In the genomic region with DNA sequence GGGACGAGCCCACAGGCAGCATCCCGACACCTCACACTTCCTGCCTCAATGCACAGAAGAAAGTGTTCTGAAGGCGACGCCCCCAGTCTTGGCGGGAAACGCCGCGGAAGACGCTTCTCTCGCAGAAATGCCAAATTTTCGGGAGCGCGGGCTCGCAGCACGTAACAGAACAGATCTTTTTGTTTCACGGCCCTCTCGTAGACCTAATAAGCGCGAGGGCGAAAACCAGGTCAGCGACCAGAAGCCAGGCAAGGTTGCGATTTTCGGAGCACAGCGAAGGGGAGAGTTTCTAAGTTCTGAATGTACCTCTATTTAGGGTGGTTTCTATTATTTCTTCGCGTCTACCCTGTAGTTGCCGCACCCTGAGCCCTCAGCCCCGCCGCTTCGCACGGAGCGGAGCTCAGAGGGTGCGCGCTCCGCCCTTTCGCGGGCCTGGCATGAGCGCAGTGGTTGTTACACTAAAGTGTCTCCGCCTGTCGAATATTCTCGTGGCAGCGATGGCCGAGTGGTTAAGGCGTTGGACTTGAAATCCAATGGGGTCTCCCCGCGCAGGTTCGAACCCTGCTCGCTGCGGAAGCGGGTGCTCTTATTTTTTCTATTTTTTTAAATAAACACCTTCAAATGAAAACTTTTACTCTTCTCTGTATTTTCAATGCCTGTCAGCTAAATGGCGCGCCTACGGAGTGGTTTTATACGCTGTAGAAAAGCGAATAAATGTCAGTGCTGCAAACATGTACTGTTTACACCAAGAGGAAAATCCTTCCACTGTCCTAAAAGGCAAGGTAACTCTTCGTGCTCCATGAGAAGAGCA, we compare ENCODE assay signal across 1 cellular context.
TF ChIP-seq lines count a peak whose summit lies in the region.

No MANE protein-coding gene starts in this region.

TF ChIP-seq in HepG2, 621 proteins besides CTCF, POLR2A, EP300 and RAD21 (continued from another document and continues in another):
- TF ChIP-seq, protein P1, sequence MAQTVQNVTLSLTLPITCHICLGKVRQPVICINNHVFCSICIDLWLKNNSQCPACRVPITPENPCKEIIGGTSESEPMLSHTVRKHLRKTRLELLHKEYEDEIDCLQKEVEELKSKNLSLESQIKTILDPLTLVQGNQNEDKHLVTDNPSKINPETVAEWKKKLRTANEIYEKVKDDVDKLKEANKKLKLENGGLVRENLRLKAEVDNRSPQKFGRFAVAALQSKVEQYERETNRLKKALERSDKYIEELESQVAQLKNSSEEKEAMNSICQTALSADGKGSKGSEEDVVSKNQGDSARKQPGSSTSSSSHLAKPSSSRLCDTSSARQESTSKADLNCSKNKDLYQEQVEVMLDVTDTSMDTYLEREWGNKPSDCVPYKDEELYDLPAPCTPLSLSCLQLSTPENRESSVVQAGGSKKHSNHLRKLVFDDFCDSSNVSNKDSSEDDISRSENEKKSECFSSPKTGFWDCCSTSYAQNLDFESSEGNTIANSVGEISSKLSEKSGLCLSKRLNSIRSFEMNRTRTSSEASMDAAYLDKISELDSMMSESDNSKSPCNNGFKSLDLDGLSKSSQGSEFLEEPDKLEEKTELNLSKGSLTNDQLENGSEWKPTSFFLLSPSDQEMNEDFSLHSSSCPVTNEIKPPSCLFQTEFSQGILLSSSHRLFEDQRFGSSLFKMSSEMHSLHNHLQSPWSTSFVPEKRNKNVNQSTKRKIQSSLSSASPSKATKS (CRISPR knock-in tag; IDR thresholded peaks at IDR 0.05) = no peak
- TF ChIP-seq ZNF142 (CRISPR knock-in tag; IDR thresholded peaks at IDR 0.05) (peak; percentile 100), ONECUT2 (CRISPR knock-in tag; IDR thresholded peaks at IDR 0.05) (no peak), SSRP1 (CRISPR knock-in tag; IDR thresholded peaks at IDR 0.05) (no peak), STAT6 (CRISPR knock-in tag; IDR thresholded peaks at IDR 0.05; ENCODE audit: borderline replicate concordance) (peak; percentile 78; the same call in 1 of the 2 replicates), HOXD1 (CRISPR knock-in tag; IDR thresholded peaks at IDR 0.05) (peak; percentile 66; the same call in 1 of the 2 replicates), ZNF543 (CRISPR knock-in tag; IDR thresholded peaks at IDR 0.05) (no peak), NFKB2 (CRISPR knock-in tag; IDR thresholded peaks at IDR 0.05; ENCODE audit: borderline replicate concordance) (peak; percentile 96; the same call in 1 of the 2 replicates), ASH2L (IDR thresholded peaks at IDR 0.05; ENCODE audit: insufficient read length, low read depth, low read length) (peak; percentile 99), ISL2 (CRISPR knock-in tag; IDR thresholded peaks at IDR 0.05) (peak; percentile 51; the same call in 1 of the 2 replicates), RFX5 (IDR thresholded peaks at IDR 0.05; ENCODE audit: low read depth, low read length) (no peak), TFDP1 (CRISPR knock-in tag; IDR thresholded peaks at IDR 0.05; ENCODE audit: borderline replicate concordance) (peak; percentile 95), MAZ (IDR thresholded peaks at IDR 0.05; ENCODE audit: borderline replicate concordance, low read depth, low read length) (0 out of 2 replicates have a peak, but pooled peaks have one; percentile 25), MAZ (CRISPR knock-in tag; IDR thresholded peaks at IDR 0.05; ENCODE audit: low read depth) (peak; percentile 82; the same call in 1 of the 2 replicates), SKI (IDR thresholded peaks at IDR 0.05; ENCODE audit: partially characterized antibody) (no peak), KDM6A (CRISPR knock-in tag; IDR thresholded peaks at IDR 0.05; ENCODE audit: low read depth) (no peak), YEATS4 (CRISPR knock-in tag; IDR thresholded peaks at IDR 0.05; ENCODE audit: borderline replicate concordance) (peak; percentile 32; the same call in 1 of the 2 replicates), MEF2D (CRISPR knock-in tag; IDR thresholded peaks at IDR 0.05) (peak; percentile 85), HES4 (CRISPR knock-in tag; IDR thresholded peaks at IDR 0.05; ENCODE audit: borderline replicate concordance) (peak; percentile 78; the same call in 1 of the 2 replicates)
- TF ChIP-seq, protein P2, sequence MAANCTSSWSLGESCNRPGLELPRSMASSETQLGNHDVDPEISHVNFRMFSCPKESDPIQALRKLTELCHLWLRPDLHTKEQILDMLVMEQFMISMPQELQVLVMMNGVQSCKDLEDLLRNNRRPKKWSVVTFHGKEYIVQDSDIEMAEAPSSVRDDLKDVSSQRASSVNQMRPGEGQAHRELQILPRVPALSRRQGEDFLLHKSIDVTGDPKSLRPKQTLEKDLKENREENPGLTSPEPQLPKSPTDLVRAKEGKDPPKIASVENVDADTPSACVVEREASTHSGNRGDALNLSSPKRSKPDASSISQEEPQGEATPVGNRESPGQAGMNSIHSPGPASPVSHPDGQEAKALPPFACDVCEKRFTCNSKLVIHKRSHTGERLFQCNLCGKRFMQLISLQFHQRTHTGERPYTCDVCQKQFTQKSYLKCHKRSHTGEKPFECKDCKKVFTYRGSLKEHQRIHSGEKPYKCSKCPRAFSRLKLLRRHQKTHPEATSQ (CRISPR knock-in tag; IDR thresholded peaks at IDR 0.05; ENCODE audit: borderline replicate concordance) = no peak; the same call in 1 of the 2 replicates
- TF ChIP-seq, protein P3, sequence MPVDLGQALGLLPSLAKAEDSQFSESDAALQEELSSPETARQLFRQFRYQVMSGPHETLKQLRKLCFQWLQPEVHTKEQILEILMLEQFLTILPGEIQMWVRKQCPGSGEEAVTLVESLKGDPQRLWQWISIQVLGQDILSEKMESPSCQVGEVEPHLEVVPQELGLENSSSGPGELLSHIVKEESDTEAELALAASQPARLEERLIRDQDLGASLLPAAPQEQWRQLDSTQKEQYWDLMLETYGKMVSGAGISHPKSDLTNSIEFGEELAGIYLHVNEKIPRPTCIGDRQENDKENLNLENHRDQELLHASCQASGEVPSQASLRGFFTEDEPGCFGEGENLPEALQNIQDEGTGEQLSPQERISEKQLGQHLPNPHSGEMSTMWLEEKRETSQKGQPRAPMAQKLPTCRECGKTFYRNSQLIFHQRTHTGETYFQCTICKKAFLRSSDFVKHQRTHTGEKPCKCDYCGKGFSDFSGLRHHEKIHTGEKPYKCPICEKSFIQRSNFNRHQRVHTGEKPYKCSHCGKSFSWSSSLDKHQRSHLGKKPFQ (CRISPR knock-in tag; IDR thresholded peaks at IDR 0.05; ENCODE audit: insufficient replicate concordance) = peak; percentile 36
- TF ChIP-seq, protein P4, sequence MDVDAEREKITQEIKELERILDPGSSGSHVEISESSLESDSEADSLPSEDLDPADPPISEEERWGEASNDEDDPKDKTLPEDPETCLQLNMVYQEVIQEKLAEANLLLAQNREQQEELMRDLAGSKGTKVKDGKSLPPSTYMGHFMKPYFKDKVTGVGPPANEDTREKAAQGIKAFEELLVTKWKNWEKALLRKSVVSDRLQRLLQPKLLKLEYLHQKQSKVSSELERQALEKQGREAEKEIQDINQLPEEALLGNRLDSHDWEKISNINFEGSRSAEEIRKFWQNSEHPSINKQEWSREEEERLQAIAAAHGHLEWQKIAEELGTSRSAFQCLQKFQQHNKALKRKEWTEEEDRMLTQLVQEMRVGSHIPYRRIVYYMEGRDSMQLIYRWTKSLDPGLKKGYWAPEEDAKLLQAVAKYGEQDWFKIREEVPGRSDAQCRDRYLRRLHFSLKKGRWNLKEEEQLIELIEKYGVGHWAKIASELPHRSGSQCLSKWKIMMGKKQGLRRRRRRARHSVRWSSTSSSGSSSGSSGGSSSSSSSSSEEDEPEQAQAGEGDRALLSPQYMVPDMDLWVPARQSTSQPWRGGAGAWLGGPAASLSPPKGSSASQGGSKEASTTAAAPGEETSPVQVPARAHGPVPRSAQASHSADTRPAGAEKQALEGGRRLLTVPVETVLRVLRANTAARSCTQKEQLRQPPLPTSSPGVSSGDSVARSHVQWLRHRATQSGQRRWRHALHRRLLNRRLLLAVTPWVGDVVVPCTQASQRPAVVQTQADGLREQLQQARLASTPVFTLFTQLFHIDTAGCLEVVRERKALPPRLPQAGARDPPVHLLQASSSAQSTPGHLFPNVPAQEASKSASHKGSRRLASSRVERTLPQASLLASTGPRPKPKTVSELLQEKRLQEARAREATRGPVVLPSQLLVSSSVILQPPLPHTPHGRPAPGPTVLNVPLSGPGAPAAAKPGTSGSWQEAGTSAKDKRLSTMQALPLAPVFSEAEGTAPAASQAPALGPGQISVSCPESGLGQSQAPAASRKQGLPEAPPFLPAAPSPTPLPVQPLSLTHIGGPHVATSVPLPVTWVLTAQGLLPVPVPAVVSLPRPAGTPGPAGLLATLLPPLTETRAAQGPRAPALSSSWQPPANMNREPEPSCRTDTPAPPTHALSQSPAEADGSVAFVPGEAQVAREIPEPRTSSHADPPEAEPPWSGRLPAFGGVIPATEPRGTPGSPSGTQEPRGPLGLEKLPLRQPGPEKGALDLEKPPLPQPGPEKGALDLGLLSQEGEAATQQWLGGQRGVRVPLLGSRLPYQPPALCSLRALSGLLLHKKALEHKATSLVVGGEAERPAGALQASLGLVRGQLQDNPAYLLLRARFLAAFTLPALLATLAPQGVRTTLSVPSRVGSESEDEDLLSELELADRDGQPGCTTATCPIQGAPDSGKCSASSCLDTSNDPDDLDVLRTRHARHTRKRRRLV (CRISPR knock-in tag; IDR thresholded peaks at IDR 0.05) = peak; percentile 53; the same call in 1 of the 2 replicates
- TF ChIP-seq, protein P5, sequence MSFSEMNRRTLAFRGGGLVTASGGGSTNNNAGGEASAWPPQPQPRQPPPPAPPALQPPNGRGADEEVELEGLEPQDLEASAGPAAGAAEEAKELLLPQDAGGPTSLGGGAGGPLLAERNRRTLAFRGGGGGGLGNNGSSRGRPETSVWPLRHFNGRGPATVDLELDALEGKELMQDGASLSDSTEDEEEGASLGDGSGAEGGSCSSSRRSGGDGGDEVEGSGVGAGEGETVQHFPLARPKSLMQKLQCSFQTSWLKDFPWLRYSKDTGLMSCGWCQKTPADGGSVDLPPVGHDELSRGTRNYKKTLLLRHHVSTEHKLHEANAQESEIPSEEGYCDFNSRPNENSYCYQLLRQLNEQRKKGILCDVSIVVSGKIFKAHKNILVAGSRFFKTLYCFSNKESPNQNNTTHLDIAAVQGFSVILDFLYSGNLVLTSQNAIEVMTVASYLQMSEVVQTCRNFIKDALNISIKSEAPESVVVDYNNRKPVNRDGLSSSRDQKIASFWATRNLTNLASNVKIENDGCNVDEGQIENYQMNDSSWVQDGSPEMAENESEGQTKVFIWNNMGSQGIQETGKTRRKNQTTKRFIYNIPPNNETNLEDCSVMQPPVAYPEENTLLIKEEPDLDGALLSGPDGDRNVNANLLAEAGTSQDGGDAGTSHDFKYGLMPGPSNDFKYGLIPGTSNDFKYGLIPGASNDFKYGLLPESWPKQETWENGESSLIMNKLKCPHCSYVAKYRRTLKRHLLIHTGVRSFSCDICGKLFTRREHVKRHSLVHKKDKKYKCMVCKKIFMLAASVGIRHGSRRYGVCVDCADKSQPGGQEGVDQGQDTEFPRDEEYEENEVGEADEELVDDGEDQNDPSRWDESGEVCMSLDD (CRISPR knock-in tag; IDR thresholded peaks at IDR 0.05; ENCODE audit: borderline replicate concordance) = peak; percentile 72; the same call in 1 of the 2 replicates
